30 cellular contexts compared by ENCODE assay signal in genomic region chr5:10470669-10471068, GRCh38. TPM values are rescaled to one million over a fixed set of nuclear protein-coding genes. Genes with fewer than 3 reads are reported as not detected.
"Had no signal": no experiment of that assay in that cellular context is flagged by ENCODE, and none has a peak within 500 bp of the region (broad histone marks: within the 10 kb centered on the region; RNA-seq: fewer than 3 reads in every experiment).

No MANE protein-coding gene starts in this region.

- H2AFZ ChIP-seq: neural progenitor cell had no signal

- ATAC-seq: left cardiac atrium; left lung; lower lobe of right lung; natural killer cell; right cardiac atrium; sciatic nerve; stimulated activated naive B cell treated with anti-CD40 and anti-IgM and Interleukin-4, amounts not matched to agents 10 μg/mL and 1 μg/mL and 100 μg/mL, for 72 hours; stimulated activated naive CD8-positive, alpha-beta T cell treated with anti-CD3 and anti-CD28 coated beads, Interleukin-15, Interleukin-2, amounts not matched to agents 100 U/mL and 50 U/mL, for 24 hours had no signal

- H3K4me3 ChIP-seq: left lung, lower lobe of right lung, neural progenitor cell, ovary, prostate gland, skin epidermis, stomach, testis, thyroid gland, transverse colon, upper lobe of left lung, vagina had no signal

- H3K4me2 ChIP-seq: neural progenitor cell had no signal

- H3K9ac ChIP-seq: neural progenitor cell had no signal

- H3K27me3 ChIP-seq: left lung, neural progenitor cell, ovary, stomach, testis, thyroid gland, transverse colon, upper lobe of left lung, vagina had no signal

- H3K9me3 ChIP-seq: lower lobe of right lung, ovary, prostate gland, testis, thyroid gland, upper lobe of left lung, vagina had no signal

- H3K4me1 ChIP-seq: neural progenitor cell, prostate gland, testis, transverse colon, vagina had no signal

- DNase-seq: hippocampal formation; kidney glomerular epithelial cell; left cardiac atrium; left lung; lower lobe of right lung; mammary epithelial cell; mesendoderm; naive B cell; natural killer cell; nephron progenitor cell; ovary; retina; stimulated activated CD4-positive, alpha-beta T cell treated with anti-CD3 and anti-CD28 coated beads, Interleukin-12 subunit alpha, Interleukin-12 subunit beta, amount 100 ng/mL, for 4 hours; stimulated activated CD4-positive, alpha-beta T cell treated with anti-CD3 and anti-CD28 coated beads, Interleukin-15, amount 100 ng/mL, for 24 hours; stimulated activated CD4-positive, alpha-beta T cell treated with anti-CD3 and anti-CD28 coated beads, Interleukin-2, amount 100 ng/mL, for 24 hours; stimulated activated CD4-positive, alpha-beta T cell treated with anti-CD3 and anti-CD28 coated beads, Interleukin-4, amount 100 ng/mL, for 1 hour; stimulated activated naive B cell treated with anti-CD40 and anti-IgM and Interleukin-4, amounts not matched to agents 10 μg/mL and 1 μg/mL and 100 μg/mL, for 72 hours; stimulated activated naive CD8-positive, alpha-beta T cell treated with anti-CD3 and anti-CD28 coated beads, Interleukin-15, Interleukin-2, amounts not matched to agents 100 U/mL and 50 U/mL, for 24 hours; stomach; testis; thyroid gland; transverse colon; upper lobe of left lung had no signal

- H3K27ac ChIP-seq: left lung, lower lobe of right lung, neural progenitor cell, ovary, prostate gland, skin epidermis, stomach, testis, thyroid gland, transverse colon, upper lobe of left lung, vagina had no signal

- H3K36me3 ChIP-seq: left lung, lower lobe of right lung, neural progenitor cell, ovary, prostate gland, stomach, thyroid gland, transverse colon, upper lobe of left lung, vagina had no signal

- FAIRE-seq: keratinocyte had no signal

RNA-seq across cellular contexts. Expression of gene ROPN1L, which starts 29.0 kb away (rescaled TPM):
- polyA plus RNA-seq: keratinocyte had no signal
